Comparison of ENCODE assay signal across 10 cellular contexts in genomic region chr12:180445-180844, GRCh38. TPM values are rescaled to one million over a fixed set of nuclear protein-coding genes. Genes with fewer than 3 reads are reported as not detected.
DNase-seq lines count a peak whose midpoint lies in the region; ATAC-seq, FAIRE-seq and TF ChIP-seq lines count a peak whose summit lies in the region.
"Had no signal": no experiment of that assay in that cellular context is flagged by ENCODE, and none has a peak within 500 bp of the region (broad histone marks: within the 10 kb centered on the region; RNA-seq: fewer than 3 reads in every experiment).

No MANE protein-coding gene starts in this region.

- H3K27ac ChIP-seq in HepG2 (ENCODE audit: extremely low read length, insufficient read depth, low read length) = no peak overlapping the region

- no peak overlapping the region for H3K27ac Mint-ChIP-seq in stimulated activated naive CD8-positive, alpha-beta T cell treated with anti-CD3 and anti-CD28 coated beads, Interleukin-15, amount 100 ng/mL, for 72 hours
- no peak overlapping the region for H3K27ac Mint-ChIP-seq in activated CD4-positive, alpha-beta T cell treated with anti-CD3 and anti-CD28 coated beads, Interleukin-2, amount 10 ng/mL, durations not matched to agents 7 days and 5 days
- no peak overlapping the region for H3K27ac Mint-ChIP-seq in activated naive CD4-positive, alpha-beta T cell treated with anti-CD3 and anti-CD28 coated beads, Interleukin-2, amount 10 ng/mL, durations not matched to agents 7 days and 5 days

- DNase-seq in stimulated activated naive CD8-positive, alpha-beta T cell treated with anti-CD3 and anti-CD28 coated beads, Interleukin-15, amount 100 ng/mL, for 72 hours = no peak
- no peak for DNase-seq in stimulated activated naive CD8-positive, alpha-beta T cell treated with anti-CD3 and anti-CD28 coated beads, Interleukin-15, Interleukin-2, amounts not matched to agents 100 U/mL and 50 U/mL, for 24 hours
- DNase-seq in astrocyte of the spinal cord (ENCODE audit: low read depth, low spot score) = peak; percentile 39
- DNase-seq in HepG2 (ENCODE audit: low spot score) = no peak
- DNase-seq in BE2C = no peak
- DNase-seq in activated CD4-positive, alpha-beta T cell treated with anti-CD3 and anti-CD28 coated beads, Interleukin-2, amount 10 ng/mL, durations not matched to agents 7 days and 5 days = no peak
- DNase-seq in activated naive CD4-positive, alpha-beta T cell treated with anti-CD3 and anti-CD28 coated beads, Interleukin-2, amount 10 ng/mL, durations not matched to agents 7 days and 5 days = no peak
- DNase-seq: NCI-H1048 had no signal

- no peak for FAIRE-seq in HepG2 (lab: Jason Lieb, UNC)

- in situ Hi-C loops in astrocyte of the spinal cord (cut with HindIII; ENCODE audit: low sequenced_read_pairs) (no loop called here), HepG2 (cut with HindIII; ENCODE audit: extremely low pct_ligation_motif_present, low pct_unique_long_range_greater_than_20kb) (no loop called here)

- no peaks in the 10 kb centered on the region for H3K79me2 ChIP-seq in HepG2 (ENCODE audit: insufficient read depth, low read length)

- WGBS in HepG2 (ENCODE audit: low lambda C conversion rate) = 17% methylated on average over 2 of the region's 8 CpGs

- TF ChIP-seq EP300 in HepG2 (IDR thresholded peaks at IDR 0.05; ENCODE audit: low read depth in 2 of 2, low read length in 2 of 2) = no peak
- TF ChIP-seq EP300 in HepG2 (CRISPR knock-in tag; IDR thresholded peaks at IDR 0.05; ENCODE audit: borderline replicate concordance) = no peak

- H3K4me1 ChIP-seq in HepG2 (ENCODE audit: insufficient read depth, low read length) (peaks cover 35% of the 10 kb centered on the region), BE2C (peaks cover 13% of the 10 kb centered on the region)

- no peaks in the 10 kb centered on the region for H3K36me3 Mint-ChIP-seq in activated CD4-positive, alpha-beta T cell treated with anti-CD3 and anti-CD28 coated beads, Interleukin-2, amount 10 ng/mL, durations not matched to agents 7 days and 5 days (ENCODE audit: low read depth)
- no peaks in the 10 kb centered on the region for H3K36me3 Mint-ChIP-seq in activated naive CD4-positive, alpha-beta T cell treated with anti-CD3 and anti-CD28 coated beads, Interleukin-2, amount 10 ng/mL, durations not matched to agents 7 days and 5 days

- no peak for TF ChIP-seq RAD21 in HepG2 (CRISPR knock-in tag; IDR thresholded peaks at IDR 0.05)

- H3K9ac ChIP-seq in HepG2 (ENCODE audit: insufficient read depth, low read depth, low read length) = no peak overlapping the region

- CTCF ChIA-PET in HepG2 (lab: Yijun Ruan, JAX; ENCODE audit: low intra/inter-chr PET ratio, low total read pairs) = no interaction called here
- CTCF ChIA-PET in activated CD4-positive, alpha-beta T cell treated with anti-CD3 and anti-CD28 coated beads, Interleukin-2, amount 10 ng/mL, durations not matched to agents 7 days and 5 days (lab: Charles Lee) = no interaction called here
- CTCF ChIA-PET in activated naive CD4-positive, alpha-beta T cell treated with anti-CD3 and anti-CD28 coated beads, Interleukin-2, amount 10 ng/mL, durations not matched to agents 7 days and 5 days (lab: Charles Lee) = interaction anchor here (0.9 kb wide), 1 partner anchor 9 kb away, joined by 3 read pairs; no protein-coding TSS in a partner anchor

- BruUV-seq in HepG2 (replicated peaks; lab: Mats Ljungman, UMichigan) = no TSS peak

- ATAC-seq in stimulated activated naive CD8-positive, alpha-beta T cell treated with anti-CD3 and anti-CD28 coated beads, Interleukin-15, amount 100 ng/mL, for 72 hours = peak; percentile 55
- no peak for ATAC-seq in stimulated activated naive CD8-positive, alpha-beta T cell treated with anti-CD3 and anti-CD28 coated beads, Interleukin-15, Interleukin-2, amounts not matched to agents 100 U/mL and 50 U/mL, for 24 hours
- ATAC-seq in HepG2 = no peak
- ATAC-seq in HG03521 (IDR thresholded peaks at IDR 0.05; ENCODE audit: unreplicated experiment) = no peak

- H3K4me3 ChIP-seq in astrocyte of the spinal cord (ENCODE audit: low read depth, low read length) (no peak overlapping the region), HepG2 (replicated peaks in 1 of 3; ENCODE audit: insufficient read depth in 1 of 3, low read depth in 2 of 3, low read length in 3 of 3) (no peak overlapping the region), BE2C (ENCODE audit: low read depth, low read length) (no peak overlapping the region)

- peaks cover 41% of the 10 kb centered on the region for H3K27me3 Mint-ChIP-seq in stimulated activated naive CD8-positive, alpha-beta T cell treated with anti-CD3 and anti-CD28 coated beads, Interleukin-15, amount 100 ng/mL, for 72 hours
- peaks cover 3% of the 10 kb centered on the region for H3K27me3 Mint-ChIP-seq in activated CD4-positive, alpha-beta T cell treated with anti-CD3 and anti-CD28 coated beads, Interleukin-2, amount 10 ng/mL, durations not matched to agents 7 days and 5 days
- H3K27me3 Mint-ChIP-seq in activated naive CD4-positive, alpha-beta T cell treated with anti-CD3 and anti-CD28 coated beads, Interleukin-2, amount 10 ng/mL, durations not matched to agents 7 days and 5 days = peaks cover 16% of the 10 kb centered on the region

- H3K9me3 Mint-ChIP-seq in stimulated activated naive CD8-positive, alpha-beta T cell treated with anti-CD3 and anti-CD28 coated beads, Interleukin-15, amount 100 ng/mL, for 72 hours = no peaks in the 10 kb centered on the region
- H3K9me3 Mint-ChIP-seq in activated CD4-positive, alpha-beta T cell treated with anti-CD3 and anti-CD28 coated beads, Interleukin-2, amount 10 ng/mL, durations not matched to agents 7 days and 5 days = no peaks in the 10 kb centered on the region
- no peaks in the 10 kb centered on the region for H3K9me3 Mint-ChIP-seq in activated naive CD4-positive, alpha-beta T cell treated with anti-CD3 and anti-CD28 coated beads, Interleukin-2, amount 10 ng/mL, durations not matched to agents 7 days and 5 days

- POLR2A ChIA-PET in HepG2 (lab: Yijun Ruan, JAX) = no interaction called here
- POLR2A ChIA-PET in activated CD4-positive, alpha-beta T cell treated with anti-CD3 and anti-CD28 coated beads, Interleukin-2, amount 10 ng/mL, durations not matched to agents 7 days and 5 days (lab: Charles Lee) = no interaction called here

- H3K4me1 Mint-ChIP-seq in stimulated activated naive CD8-positive, alpha-beta T cell treated with anti-CD3 and anti-CD28 coated beads, Interleukin-15, amount 100 ng/mL, for 72 hours = peaks cover 10% of the 10 kb centered on the region
- H3K4me1 Mint-ChIP-seq in activated CD4-positive, alpha-beta T cell treated with anti-CD3 and anti-CD28 coated beads, Interleukin-2, amount 10 ng/mL, durations not matched to agents 7 days and 5 days = peaks cover 10% of the 10 kb centered on the region
- peaks cover 9% of the 10 kb centered on the region for H3K4me1 Mint-ChIP-seq in activated naive CD4-positive, alpha-beta T cell treated with anti-CD3 and anti-CD28 coated beads, Interleukin-2, amount 10 ng/mL, durations not matched to agents 7 days and 5 days

- H2AFZ ChIP-seq in HepG2 (ENCODE audit: low read length) = no peak overlapping the region

- no peak overlapping the region for H3K4me3 Mint-ChIP-seq in stimulated activated naive CD8-positive, alpha-beta T cell treated with anti-CD3 and anti-CD28 coated beads, Interleukin-15, amount 100 ng/mL, for 72 hours
- H3K4me3 Mint-ChIP-seq in activated CD4-positive, alpha-beta T cell treated with anti-CD3 and anti-CD28 coated beads, Interleukin-2, amount 10 ng/mL, durations not matched to agents 7 days and 5 days = no peak overlapping the region
- H3K4me3 Mint-ChIP-seq in activated naive CD4-positive, alpha-beta T cell treated with anti-CD3 and anti-CD28 coated beads, Interleukin-2, amount 10 ng/mL, durations not matched to agents 7 days and 5 days = no peak overlapping the region

- H4K20me1 ChIP-seq in HepG2 (ENCODE audit: insufficient read depth, low read length) = no peaks in the 10 kb centered on the region

- H3K4me2 ChIP-seq in HepG2 (ENCODE audit: low read depth, low read length) = 0 out of 2 replicates have a peak overlapping the region, but pooled peaks have one; percentile 12

- intact Hi-C loops in HepG2 (cut with micrococcal nuclease; ENCODE audit: unreplicated experiment) = no loop called here

- TF ChIP-seq POLR2A in HepG2 (IDR thresholded peaks at IDR 0.05; ENCODE audit: insufficient read depth in 1 of 2, low read depth in 2 of 2, low read length in 2 of 2) = no peak

- H3K27me3 ChIP-seq in HepG2 (ENCODE audit: control insufficient read depth in 1 of 2, insufficient read depth in 2 of 2, low read length in 2 of 2) (peaks cover 9 to 40% of the 10 kb centered on the region in 2 experiments; a peak in 4 of 5 replicates), BE2C (no peaks in the 10 kb centered on the region)

- no peaks in the 10 kb centered on the region for H3K9me3 ChIP-seq in HepG2 (ENCODE audit: low read length)
- no peaks in the 10 kb centered on the region for H3K9me3 ChIP-seq in BE2C

- H3K36me3 ChIP-seq in HepG2 (replicated peaks in 1 of 2; ENCODE audit: control insufficient read depth in 1 of 2, insufficient read depth in 2 of 2, low read length in 2 of 2) = no peaks in the 10 kb centered on the region
- no peaks in the 10 kb centered on the region for H3K36me3 ChIP-seq in BE2C

- TF ChIP-seq CTCF in astrocyte of the spinal cord (IDR thresholded peaks at IDR 0.05; ENCODE audit: low read depth, low read length) (no peak), HepG2 (CRISPR knock-in tag; IDR thresholded peaks at IDR 0.05) (no peak), BE2C (IDR thresholded peaks at IDR 0.05; ENCODE audit: low read depth, low read length) (no peak)

RNA-seq across cellular contexts. Expression of gene SLC6A12, which starts 33.5 kb away (rescaled TPM):
- total RNA-seq in HepG2 (2016; rRNA removed; fragmentation: Illumina TruSeq; extraction: Trizol) = 9.5 and 18.8 TPM in 2 replicates
- 3.7 and 5.6 TPM in 2 replicates for total RNA-seq in HepG2 (2016; cell fraction: cytosol; rRNA removed; fragmentation: Illumina TruSeq; extraction: Trizol; ENCODE audit: low read depth)
- 10.4 and 17.8 TPM in 2 replicates for total RNA-seq in HepG2 (2016; cell fraction: insoluble cytoplasmic fraction; rRNA removed; fragmentation: Illumina TruSeq; extraction: Trizol)
- 7.4 and 8.0 TPM in 2 replicates for total RNA-seq in HepG2 (2016; cell fraction: membrane; rRNA removed; fragmentation: Illumina TruSeq; extraction: Trizol)
- 17.0 and 17.6 TPM in 2 replicates for total RNA-seq in HepG2 (2016; cell fraction: nucleus; rRNA removed; fragmentation: Illumina TruSeq; extraction: Trizol)
- 3.7 and 6.0 TPM in 2 replicates for polyA plus RNA-seq in HepG2 (2011; rRNA removed)
- polyA plus RNA-seq in HepG2 (2011; cell fraction: cytosol; rRNA removed) = 4.4 and 5.0 TPM in 2 replicates
- polyA plus RNA-seq in HepG2 (2011; cell fraction: nucleus; rRNA removed) = 10.3 and 12.4 TPM in 2 replicates
- polyA plus RNA-seq in HepG2 (2012) = 0.66 and 5.8 TPM in 2 replicates
- polyA plus RNA-seq in HepG2 (2016; cell fraction: cytosol; fragmentation: Illumina TruSeq; extraction: Trizol; ENCODE audit: low read depth) = 2.3 and 2.8 TPM in 2 replicates
- 7.2 and 9.0 TPM in 2 replicates for polyA plus RNA-seq in HepG2 (2016; cell fraction: insoluble cytoplasmic fraction; fragmentation: Illumina TruSeq; extraction: Trizol; ENCODE audit: low read depth)
- polyA plus RNA-seq in HepG2 (2016; cell fraction: membrane; fragmentation: Illumina TruSeq; extraction: Trizol; ENCODE audit: low read depth) = 3.9 and 4.9 TPM in 2 replicates
- 27.1 and 27.7 TPM in 2 replicates for polyA plus RNA-seq in HepG2 (2016; cell fraction: nucleus; fragmentation: Illumina TruSeq; extraction: Trizol; ENCODE audit: insufficient read depth, low read depth)
- 1.2 and 11.3 TPM in 2 replicates for polyA minus RNA-seq in HepG2 (2011; rRNA and poly(A)+ RNA removed; ENCODE audit: low replicate concordance)
- 7.0 and 7.2 TPM in 2 replicates for polyA minus RNA-seq in HepG2 (2011; cell fraction: cytosol; rRNA and poly(A)+ RNA removed)
- polyA minus RNA-seq in HepG2 (2011; cell fraction: nucleus; rRNA and poly(A)+ RNA removed) = 5.8 and 7.1 TPM in 2 replicates
- polyA plus RNA-seq in BE2C (2012; ENCODE audit: insufficient read depth, insufficient read length, low read depth) = not detected
- not detected for total RNA-seq in activated CD4-positive, alpha-beta T cell treated with anti-CD3 and anti-CD28 coated beads, Interleukin-2, amount 10 ng/mL, durations not matched to agents 7 days and 5 days
- total RNA-seq: epithelial cell of proximal tubule had no signal

Comparison
In these comparisons a context has a peak if more than half of its experiments do, and no peak if none do; other contexts are left out.
1. RNA of gene SLC6A12, which starts 33.5 kb away (total RNA-seq): 3.7 to 18.8 TPM in HepG2; not detected in activated CD4-positive, alpha-beta T cell treated with anti-CD3 and anti-CD28 coated beads, Interleukin-2, amount 10 ng/mL, durations not matched to agents 7 days and 5 days; every median in the first group is over 4 times any median in the second.